25 cellular contexts compared by ENCODE assay signal in genomic region chr9:133654736-133655657, GRCh38. TPM values are rescaled to one million over a fixed set of nuclear protein-coding genes. Genes with fewer than 3 reads are reported as not detected.
A peak's percentile ranks its signal among the peaks of the same experiment; 100 is the strongest.
DNase-seq lines count a peak whose midpoint lies in the region; ATAC-seq, FAIRE-seq and TF ChIP-seq lines count a peak whose summit lies in the region.
"Had no signal": no experiment of that assay in that cellular context is flagged by ENCODE, and none has a peak within 500 bp of the region (broad histone marks: within the 10 kb centered on the region; RNA-seq: fewer than 3 reads in every experiment).

No MANE protein-coding gene starts in this region.

- peaks cover 16% of the 10 kb centered on the region for H3K27me3 Mint-ChIP-seq in brain

- DNase-seq in HepG2 (ENCODE audit: low spot score): no peak
- no peak for DNase-seq in right lobe of liver
- peak; percentile 54 for DNase-seq in NCI-H345 (lab: John Stamatoyannopoulos, UW)
- no peak for DNase-seq in WERI-Rb-1
- no peak for DNase-seq in NCI-H2227 treated with DMSO at 0.1 percent for 48 hours (lab: John Stamatoyannopoulos, UW)
- DNase-seq: BE2C, GF-D8, Kasumi-1, MG63, NCI-H1048, NCI-H146, NCI-H2029, NCI-H226, NCI-H524 treated with DMSO at 0.1 percent for 48 hours, PC-3, Right ventricle myocardium superior had no signal

- in situ Hi-C loops in HepG2 (cut with HindIII; ENCODE audit: extremely low pct_ligation_motif_present, low pct_unique_long_range_greater_than_20kb): no loop called here

- H3K36me3 ChIP-seq in HepG2 (replicated peaks in 1 of 2; ENCODE audit: control insufficient read depth in 1 of 2, insufficient read depth in 2 of 2, low read length in 2 of 2) (no peaks in the 10 kb centered on the region), right lobe of liver (no peaks in the 10 kb centered on the region), WERI-Rb-1 (peaks cover 29% of the 10 kb centered on the region)
- H3K36me3 ChIP-seq: MG63 had no signal

- H3K4me2 ChIP-seq in HepG2 (ENCODE audit: low read depth, low read length): no peak overlapping the region

- H2AFZ ChIP-seq in HepG2 (ENCODE audit: low read length): no peak overlapping the region

- no peaks in the 10 kb centered on the region for H4K20me1 ChIP-seq in HepG2 (ENCODE audit: insufficient read depth, low read length)

- ATAC-seq in HepG2 (no peak), right lobe of liver (no peak), HG03196 (IDR thresholded peaks at IDR 0.05; ENCODE audit: unreplicated experiment) (no peak)
- ATAC-seq: HCT116, PC-3 had no signal

- H3K27me3 ChIP-seq in HepG2 (ENCODE audit: control insufficient read depth in 1 of 2, insufficient read depth in 2 of 2, low read length in 2 of 2) (peaks cover 3 to 30% of the 10 kb centered on the region in 2 experiments; a peak in 3 of 5 replicates), right lobe of liver (no peaks in the 10 kb centered on the region), WERI-Rb-1 (ENCODE audit: insufficient read depth, low read depth, severe bottlenecking) (no peaks in the 10 kb centered on the region)
- H3K27me3 ChIP-seq: BE2C had no signal

- CTCF ChIA-PET in HepG2 (lab: Yijun Ruan, JAX; ENCODE audit: low intra/inter-chr PET ratio, low total read pairs): no interaction called here

- FAIRE-seq in HepG2 (lab: Jason Lieb, UNC): no peak
- FAIRE-seq: GM19239, H1 had no signal

- TF ChIP-seq RAD21 in HepG2 (CRISPR knock-in tag; IDR thresholded peaks at IDR 0.05): no peak

- intact Hi-C loops in HepG2 (cut with micrococcal nuclease; ENCODE audit: unreplicated experiment): no loop called here
- intact Hi-C loops in right lobe of liver (cut with DNase I): no loop called here

- no peak overlapping the region for H3K4me3 Mint-ChIP-seq in brain
- H3K4me3 Mint-ChIP-seq: T-helper 1 cell treated with Interleukin-12 subunit alpha and Interleukin-12 subunit beta and Interleukin-4 antibody, amounts not matched to agents 30 μg/mL and 1 μg/mL, for 36 hours had no signal

- TF ChIP-seq POLR2A in HepG2 (IDR thresholded peaks at IDR 0.05; ENCODE audit: insufficient read depth in 1 of 2, low read depth in 2 of 2, low read length in 2 of 2) (no peak), right lobe of liver (IDR thresholded peaks at IDR 0.05) (no peak)

- TF ChIP-seq CTCF in HepG2 (CRISPR knock-in tag; IDR thresholded peaks at IDR 0.05) (no peak), right lobe of liver (IDR thresholded peaks at IDR 0.05) (no peak), brain (conservative IDR thresholded peaks at IDR 0.05) (no peak), WERI-Rb-1 (IDR thresholded peaks at IDR 0.05; ENCODE audit: low read depth, low read length) (no peak)

- BruUV-seq in HepG2 (replicated peaks; lab: Mats Ljungman, UMichigan): no TSS peak

- H3K4me3 ChIP-seq in HepG2 (replicated peaks in 1 of 3; ENCODE audit: insufficient read depth in 1 of 3, low read depth in 2 of 3, low read length in 3 of 3): no peak overlapping the region
- H3K4me3 ChIP-seq in right lobe of liver: no peak overlapping the region
- H3K4me3 ChIP-seq in WERI-Rb-1 (ENCODE audit: low read depth, low read length): no peak overlapping the region
- H3K4me3 ChIP-seq: MG63 had no signal

- no peak for TF ChIP-seq EP300 in HepG2 (IDR thresholded peaks at IDR 0.05; ENCODE audit: low read depth in 2 of 2, low read length in 2 of 2)
- TF ChIP-seq EP300 in HepG2 (CRISPR knock-in tag; IDR thresholded peaks at IDR 0.05; ENCODE audit: borderline replicate concordance): no peak

- no peaks in the 10 kb centered on the region for H3K79me2 ChIP-seq in HepG2 (ENCODE audit: insufficient read depth, low read length)

- no peak overlapping the region for H3K9ac ChIP-seq in HepG2 (ENCODE audit: insufficient read depth, low read depth, low read length)

- H3K4me1 ChIP-seq in HepG2 (ENCODE audit: insufficient read depth, low read length) (peaks cover 44% of the 10 kb centered on the region), right lobe of liver (peaks cover 0 to 26% (median 11%) of the 10 kb centered on the region in 4 donors)

- peak overlapping the region in 3 of 5 experiments; percentile 10 to 69 (median 41) for H3K27ac Mint-ChIP-seq in brain
- H3K27ac Mint-ChIP-seq: T-helper 1 cell treated with Interleukin-12 subunit alpha and Interleukin-12 subunit beta and Interleukin-4 antibody, amounts not matched to agents 30 μg/mL and 1 μg/mL, for 36 hours had no signal

- POLR2A ChIA-PET in HepG2 (lab: Yijun Ruan, JAX): no interaction called here

- H3K4me1 Mint-ChIP-seq in brain: peaks cover 39% of the 10 kb centered on the region

- no peaks in the 10 kb centered on the region for H3K36me3 Mint-ChIP-seq in brain

- no peak overlapping the region for H3K27ac ChIP-seq in HepG2 (ENCODE audit: extremely low read length, insufficient read depth, low read length)
- H3K27ac ChIP-seq in right lobe of liver: no peak overlapping the region
- H3K27ac ChIP-seq in WERI-Rb-1: no peak overlapping the region; the same call in 1 of the 2 replicates

- 61% methylated on average over 15 of the region's 38 CpGs for WGBS in HepG2 (ENCODE audit: low lambda C conversion rate)
- 35% methylated on average over 13 of the region's 38 CpGs for WGBS in right lobe of liver (ENCODE audit: insufficient coverage, low coverage, low lambda C conversion rate, missing lambda C conversion rate)

- H3K9me3 Mint-ChIP-seq in brain: no peaks in the 10 kb centered on the region
- H3K9me3 Mint-ChIP-seq: T-helper 1 cell treated with Interleukin-12 subunit alpha and Interleukin-12 subunit beta and Interleukin-4 antibody, amounts not matched to agents 30 μg/mL and 1 μg/mL, for 36 hours had no signal

- H3K9me3 ChIP-seq in HepG2 (ENCODE audit: low read length) (no peaks in the 10 kb centered on the region), right lobe of liver (no peaks in the 10 kb centered on the region), WERI-Rb-1 (ENCODE audit: severe bottlenecking) (no peaks in the 10 kb centered on the region)
- H3K9me3 ChIP-seq: BE2C, MG63 had no signal

TF ChIP-seq in HepG2, 621 proteins besides CTCF, POLR2A, EP300 and RAD21:
- TF ChIP-seq SMYD3 (CRISPR knock-in tag; IDR thresholded peaks at IDR 0.05): no peak
- TF ChIP-seq PAF1 (CRISPR knock-in tag; IDR thresholded peaks at IDR 0.05): 0 out of 2 replicates have a peak, but pooled peaks have one; percentile 7
- peak; percentile 42 for TF ChIP-seq AGO2 (optimal IDR thresholded peaks at IDR 0.05; ENCODE audit: low read depth, low read length)
- TF ChIP-seq POLR2G (IDR thresholded peaks at IDR 0.05; ENCODE audit: low read depth, low read length): 0 out of 2 replicates have a peak, but pooled peaks have one; percentile 9
- TF ChIP-seq ZNF232 (CRISPR knock-in tag; IDR thresholded peaks at IDR 0.05; ENCODE audit: borderline replicate concordance): no peak

RNA-seq across cellular contexts. Expression of gene DBH, which starts 18.8 kb away (rescaled TPM):
- total RNA-seq in HepG2 (2016; rRNA removed; fragmentation: Illumina TruSeq; extraction: Trizol): not detected in 2 replicates
- total RNA-seq in HepG2 (2016; cell fraction: cytosol; rRNA removed; fragmentation: Illumina TruSeq; extraction: Trizol; ENCODE audit: low read depth): not detected in 2 replicates
- not detected in 2 replicates for total RNA-seq in HepG2 (2016; cell fraction: insoluble cytoplasmic fraction; rRNA removed; fragmentation: Illumina TruSeq; extraction: Trizol)
- not detected in 2 replicates for total RNA-seq in HepG2 (2016; cell fraction: membrane; rRNA removed; fragmentation: Illumina TruSeq; extraction: Trizol)
- not detected in 2 replicates for total RNA-seq in HepG2 (2016; cell fraction: nucleus; rRNA removed; fragmentation: Illumina TruSeq; extraction: Trizol)
- not detected in 2 replicates for polyA plus RNA-seq in HepG2 (2011; rRNA removed)
- not detected in 2 replicates for polyA plus RNA-seq in HepG2 (2011; cell fraction: cytosol; rRNA removed)
- polyA plus RNA-seq in HepG2 (2011; cell fraction: nucleus; rRNA removed): not detected in 2 replicates
- polyA plus RNA-seq in HepG2 (2012): 1.5 and 1.6 TPM in 2 replicates
- not detected in 2 replicates for polyA plus RNA-seq in HepG2 (2016; cell fraction: cytosol; fragmentation: Illumina TruSeq; extraction: Trizol; ENCODE audit: low read depth)
- not detected in 2 replicates for polyA plus RNA-seq in HepG2 (2016; cell fraction: insoluble cytoplasmic fraction; fragmentation: Illumina TruSeq; extraction: Trizol; ENCODE audit: low read depth)
- not detected in 2 replicates for polyA plus RNA-seq in HepG2 (2016; cell fraction: membrane; fragmentation: Illumina TruSeq; extraction: Trizol; ENCODE audit: low read depth)
- polyA plus RNA-seq in HepG2 (2016; cell fraction: nucleus; fragmentation: Illumina TruSeq; extraction: Trizol; ENCODE audit: insufficient read depth, low read depth): not detected in 2 replicates
- not detected in 2 replicates for polyA minus RNA-seq in HepG2 (2011; rRNA and poly(A)+ RNA removed; ENCODE audit: low replicate concordance)
- polyA minus RNA-seq in HepG2 (2011; cell fraction: cytosol; rRNA and poly(A)+ RNA removed): not detected in 2 replicates
- polyA minus RNA-seq in HepG2 (2011; cell fraction: nucleus; rRNA and poly(A)+ RNA removed): not detected in 2 replicates
- total RNA-seq in right lobe of liver: 10 to 100 TPM in 1 of 6 experiments, 1 to 10 TPM in 5; 1.2 to 12.9 (median 5.7) TPM
- 4.9 TPM for polyA plus RNA-seq in brain (ENCODE audit: insufficient read depth, low read depth, low replicate concordance)
- total RNA-seq: A673, H1, PC-3, Right ventricle myocardium superior, RPMI7951, SK-MEL-5 had no signal

RNA-seq across cellular contexts. Expression of gene FAM163B, which starts 45.8 kb away (rescaled TPM):
- total RNA-seq in HepG2 (2016; rRNA removed; fragmentation: Illumina TruSeq; extraction: Trizol): not detected in 2 replicates
- not detected in 2 replicates for total RNA-seq in HepG2 (2016; cell fraction: cytosol; rRNA removed; fragmentation: Illumina TruSeq; extraction: Trizol; ENCODE audit: low read depth)
- not detected in 2 replicates for total RNA-seq in HepG2 (2016; cell fraction: insoluble cytoplasmic fraction; rRNA removed; fragmentation: Illumina TruSeq; extraction: Trizol)
- not detected in 2 replicates for total RNA-seq in HepG2 (2016; cell fraction: membrane; rRNA removed; fragmentation: Illumina TruSeq; extraction: Trizol)
- total RNA-seq in HepG2 (2016; cell fraction: nucleus; rRNA removed; fragmentation: Illumina TruSeq; extraction: Trizol): not detected in 2 replicates
- polyA plus RNA-seq in HepG2 (2011; rRNA removed): not detected in 2 replicates
- not detected in 2 replicates for polyA plus RNA-seq in HepG2 (2011; cell fraction: cytosol; rRNA removed)
- not detected in 2 replicates for polyA plus RNA-seq in HepG2 (2011; cell fraction: nucleus; rRNA removed)
- not detected in 2 replicates for polyA plus RNA-seq in HepG2 (2012)
- polyA plus RNA-seq in HepG2 (2016; cell fraction: cytosol; fragmentation: Illumina TruSeq; extraction: Trizol; ENCODE audit: low read depth): not detected in 2 replicates
- polyA plus RNA-seq in HepG2 (2016; cell fraction: insoluble cytoplasmic fraction; fragmentation: Illumina TruSeq; extraction: Trizol; ENCODE audit: low read depth): not detected in 2 replicates
- polyA plus RNA-seq in HepG2 (2016; cell fraction: membrane; fragmentation: Illumina TruSeq; extraction: Trizol; ENCODE audit: low read depth): not detected in 2 replicates
- not detected in 2 replicates for polyA plus RNA-seq in HepG2 (2016; cell fraction: nucleus; fragmentation: Illumina TruSeq; extraction: Trizol; ENCODE audit: insufficient read depth, low read depth)
- polyA minus RNA-seq in HepG2 (2011; rRNA and poly(A)+ RNA removed; ENCODE audit: low replicate concordance): not detected in 2 replicates
- polyA minus RNA-seq in HepG2 (2011; cell fraction: cytosol; rRNA and poly(A)+ RNA removed): not detected in 2 replicates
- polyA minus RNA-seq in HepG2 (2011; cell fraction: nucleus; rRNA and poly(A)+ RNA removed): not detected in 2 replicates
- 1 to 10 TPM; 1.6 to 5.8 (median 3.0) TPM for total RNA-seq in right lobe of liver
- 89.4 TPM for polyA plus RNA-seq in brain (ENCODE audit: insufficient read depth, low read depth, low replicate concordance)
- total RNA-seq: A673, PC-3, Right ventricle myocardium superior, SK-MEL-5 had no signal
